8 cellular contexts compared by ENCODE assay signal in genomic region chr22:44023404-44024287, GRCh38. TPM values are rescaled to one million over a fixed set of nuclear protein-coding genes. Genes with fewer than 3 reads are reported as not detected.
DNase-seq lines count a peak whose midpoint lies in the region; ATAC-seq and TF ChIP-seq lines count a peak whose summit lies in the region.

No MANE protein-coding gene starts in this region.

- H3K36me3 Mint-ChIP-seq in neural progenitor cell: no peaks in the 10 kb centered on the region

- H3K4me1 Mint-ChIP-seq in neural progenitor cell: peaks cover 27% of the 10 kb centered on the region

- peaks cover 2% of the 10 kb centered on the region for H3K9me3 Mint-ChIP-seq in neural progenitor cell

- H3K27ac ChIP-seq in HUES64 (ENCODE audit: low read depth, low read length): no peak overlapping the region
- no peak overlapping the region for H3K27ac ChIP-seq in neural progenitor cell

- peak overlapping the region; percentile 75 for H3K4me3 Mint-ChIP-seq in neural progenitor cell

- no peak for ATAC-seq in GM18858 (IDR thresholded peaks at IDR 0.05; ENCODE audit: unreplicated experiment)
- ATAC-seq in HG02938 (IDR thresholded peaks at IDR 0.05; ENCODE audit: unreplicated experiment): no peak

- no peak for TF ChIP-seq CTCF in GM06990 (IDR thresholded peaks at IDR 0.05; ENCODE audit: insufficient read depth, low read length, poor library complexity, severe bottlenecking)
- no peak for TF ChIP-seq CTCF in fibroblast of the aortic adventitia (IDR thresholded peaks at IDR 0.05; ENCODE audit: insufficient read depth, low read length)
- no peak for TF ChIP-seq CTCF in neural progenitor cell (IDR thresholded peaks at IDR 0.05)

- H3K27me3 Mint-ChIP-seq in neural progenitor cell (ENCODE audit: insufficient read depth, low read depth): peaks cover 17% of the 10 kb centered on the region

- H3K9ac ChIP-seq in HUES64 (ENCODE audit: low read depth, low read length) (peak overlapping the region; percentile 87), neural progenitor cell (no peak overlapping the region)

- H3K4me1 ChIP-seq in HUES64 (ENCODE audit: insufficient read depth, low read length) (peaks cover 5% of the 10 kb centered on the region; the same call in 1 of the 2 replicates), neural progenitor cell (peaks cover 5% of the 10 kb centered on the region)

- peak overlapping the region; percentile 100 for H2AFZ ChIP-seq in neural progenitor cell (replicated peaks)

- no peaks in the 10 kb centered on the region for H3K79me2 ChIP-seq in neural progenitor cell (ENCODE audit: low read depth)

- no peak overlapping the region for H3K27ac Mint-ChIP-seq in neural progenitor cell

- peak overlapping the region; percentile 83 for H3K4me2 ChIP-seq in neural progenitor cell

- H3K4me3 ChIP-seq in GM06990 (replicated peaks; ENCODE audit: low read depth, low read length) (peak overlapping the region; percentile 79), HUES64 (ENCODE audit: low read length) (peak overlapping the region; percentile 75), fibroblast of the aortic adventitia (ENCODE audit: low read depth, low read length) (peak overlapping the region; percentile 76), neural progenitor cell (peak overlapping the region; percentile 49)

- 14% methylated on average over 53 of the region's 54 CpGs for WGBS in HUES64

- H3K36me3 ChIP-seq in GM06990 (ENCODE audit: control insufficient read depth, insufficient read depth, low read length) (peaks cover 1% of the 10 kb centered on the region; the same call in 1 of the 2 replicates), HUES64 (ENCODE audit: insufficient read depth, low read length) (no peaks in the 10 kb centered on the region), neural progenitor cell (no peaks in the 10 kb centered on the region)

- H3K9me3 ChIP-seq in HUES64 (ENCODE audit: insufficient read depth, low read depth, low read length) (no peaks in the 10 kb centered on the region), neural progenitor cell (ENCODE audit: low read depth) (no peaks in the 10 kb centered on the region)

- H3F3A ChIP-seq in neural progenitor cell (ENCODE audit: low read depth): peaks cover 17% of the 10 kb centered on the region

- DNase-seq in GM06990 (ENCODE audit: extremely low read depth, insufficient read length) (peak; percentile 83), fibroblast of the aortic adventitia (ENCODE audit: low read depth) (peak; percentile 27), neural progenitor cell (ENCODE audit: low spot score) (peak; percentile 73), mesenteric fat pad (ENCODE audit: low spot score) (no peak)
- peak; percentile 78 for DNase-seq in activated CD8-positive, alpha-beta memory T cell treated with anti-CD3 and anti-CD28 coated beads, Interleukin-2, amount 50 U/mL, for 48 hours

- no peaks in the 10 kb centered on the region for H3K27me3 ChIP-seq in GM06990 (replicated peaks; ENCODE audit: control insufficient read depth, insufficient read depth, low read length)
- peaks cover 11% of the 10 kb centered on the region; the same call in 1 of the 2 replicates for H3K27me3 ChIP-seq in HUES64 (ENCODE audit: insufficient read depth, low read length)
- H3K27me3 ChIP-seq in neural progenitor cell: peaks cover 30% of the 10 kb centered on the region

- H4K20me1 ChIP-seq in neural progenitor cell (ENCODE audit: low read depth): no peaks in the 10 kb centered on the region

RNA-seq across cellular contexts. Expression of gene PARVB, which starts 0.5 kb away (rescaled TPM):
- polyA plus RNA-seq in HUES64 (2013, experiment 1 of 2): 8.4 TPM
- polyA plus RNA-seq in HUES64 (2013, experiment 2 of 2): 11.7 TPM
- total RNA-seq in fibroblast of the aortic adventitia (ENCODE audit: low replicate concordance) (23.0 and 30.6 TPM in 2 replicates), neural progenitor cell (ENCODE audit: low replicate concordance) (12.7 and 13.0 TPM in 2 replicates), mesenteric fat pad (76.2 TPM)
